25 cellular contexts compared by ENCODE assay signal in genomic region chr9:126131066-126132010, GRCh38.
DNase-seq lines count a peak whose midpoint lies in the region; ATAC-seq and TF ChIP-seq lines count a peak whose summit lies in the region.
"Had no signal": no experiment of that assay in that cellular context is flagged by ENCODE, and none has a peak within 500 bp of the region (broad histone marks: within the 10 kb centered on the region; RNA-seq: fewer than 3 reads in every experiment).

No MANE protein-coding gene starts in this region.

- peak; percentile 35 for DNase-seq in activated CD8-positive, alpha-beta memory T cell treated with anti-CD3 and anti-CD28 coated beads for 24 hours
- no peak for DNase-seq in activated CD8-positive, alpha-beta memory T cell treated with anti-CD3 and anti-CD28 coated beads, Interleukin-2, amount 50 U/mL, for 4 hours
- DNase-seq in activated CD8-positive, alpha-beta memory T cell treated with anti-CD3 and anti-CD28 coated beads, Interleukin-2, amount 10 ng/mL, durations not matched to agents 7 days and 5 days = peak; percentile 36
- DNase-seq in mesenteric fat pad (ENCODE audit: low spot score) = peak; percentile 69
- DNase-seq in testis = peak; percentile 4
- DNase-seq in Right ventricle myocardium inferior (ENCODE audit: missing footprints) = no peak
- DNase-seq in tibial artery = no peak
- DNase-seq: activated CD4-positive, CD25-positive, alpha-beta regulatory T cell; activated gamma-delta T cell treated with Interleukin-2 at 50 U/mL for 16 hours; C1 segment of cervical spinal cord; Calu3; caudate nucleus; DND-41; IMR-90; left colon; mesenchymal stem cell; NCI-H187 treated with DMSO at 0.1 percent for 48 hours; NCI-H748 treated with DMSO at 0.1 percent for 48 hours; nucleus accumbens; upper lobe of right lung had no signal

- H3K9me3 Mint-ChIP-seq in activated CD8-positive, alpha-beta memory T cell treated with anti-CD3 and anti-CD28 coated beads, Interleukin-2, amount 10 ng/mL, durations not matched to agents 7 days and 5 days (ENCODE audit: low read depth) = no peaks in the 10 kb centered on the region

- H3K27me3 ChIP-seq in testis (no peaks in the 10 kb centered on the region), tibial artery (peaks cover 0 to 28% of the 10 kb centered on the region in 2 donors)
- H3K27me3 ChIP-seq: gastroesophageal sphincter had no signal

- no peaks in the 10 kb centered on the region for H3K4me1 Mint-ChIP-seq in activated CD8-positive, alpha-beta memory T cell treated with anti-CD3 and anti-CD28 coated beads, Interleukin-2, amount 10 ng/mL, durations not matched to agents 7 days and 5 days

- no peak for TF ChIP-seq CTCF in testis (IDR thresholded peaks at IDR 0.05)
- TF ChIP-seq CTCF in tibial artery (IDR thresholded peaks at IDR 0.05) = no peak

- no peak for TF ChIP-seq POLR2A in testis (IDR thresholded peaks at IDR 0.05)

- H3K27ac Mint-ChIP-seq in activated CD8-positive, alpha-beta memory T cell treated with anti-CD3 and anti-CD28 coated beads, Interleukin-2, amount 10 ng/mL, durations not matched to agents 7 days and 5 days = no peak overlapping the region
- H3K27ac Mint-ChIP-seq: dendritic cell treated with granulocyte-macrophage colony-stimulating factor and Interleukin-4, amounts not matched to agents 40 ng/mL and 50 ng/mL, for 4 days had no signal

- H3K4me1 ChIP-seq in testis = peaks cover 3% of the 10 kb centered on the region
- H3K4me1 ChIP-seq in tibial artery = no peaks in the 10 kb centered on the region
- H3K4me1 ChIP-seq: upper lobe of right lung had no signal

- intact Hi-C loops in testis (cut with DNase I; ENCODE audit: low total_unique reads) = no loop called here
- intact Hi-C loops in Right ventricle myocardium inferior (cut with DNase I) = no loop called here
- intact Hi-C loops in tibial artery (cut with DNase I; ENCODE audit: low total_unique reads) = no loop called here

- no peak overlapping the region for H3K27ac ChIP-seq in testis
- no peak overlapping the region for H3K27ac ChIP-seq in tibial artery
- H3K27ac ChIP-seq: gastroesophageal sphincter, hepatocyte, upper lobe of right lung had no signal

- no peaks in the 10 kb centered on the region for H3K36me3 Mint-ChIP-seq in activated CD8-positive, alpha-beta memory T cell treated with anti-CD3 and anti-CD28 coated beads, Interleukin-2, amount 10 ng/mL, durations not matched to agents 7 days and 5 days

- 88 to 89% methylated on average over 13 to 16 of the region's 16 CpGs for WGBS in testis, 2 donors

- no peak overlapping the region for H3K4me3 ChIP-seq in testis
- no peak overlapping the region for H3K4me3 ChIP-seq in tibial artery
- H3K4me3 ChIP-seq: gastroesophageal sphincter, hepatocyte, smooth muscle cell, upper lobe of right lung had no signal

- H3K36me3 ChIP-seq in testis (ENCODE audit: low read depth, missing control alignments) (no peaks in the 10 kb centered on the region), tibial artery (no peaks in the 10 kb centered on the region)
- H3K36me3 ChIP-seq: gastroesophageal sphincter, upper lobe of right lung had no signal

- H3K4me3 Mint-ChIP-seq in activated CD8-positive, alpha-beta memory T cell treated with anti-CD3 and anti-CD28 coated beads, Interleukin-2, amount 10 ng/mL, durations not matched to agents 7 days and 5 days = no peak overlapping the region
- H3K4me3 Mint-ChIP-seq: dendritic cell treated with granulocyte-macrophage colony-stimulating factor and Interleukin-4, amounts not matched to agents 40 ng/mL and 50 ng/mL, for 4 days had no signal

- no peak for ATAC-seq in activated CD8-positive, alpha-beta memory T cell treated with anti-CD3 and anti-CD28 coated beads, Interleukin-2, amount 10 ng/mL, durations not matched to agents 7 days and 5 days
- ATAC-seq in Right ventricle myocardium inferior (no peak), HG02678 (IDR thresholded peaks at IDR 0.05; ENCODE audit: unreplicated experiment) (no peak)
- ATAC-seq: gastroesophageal sphincter, left colon, upper lobe of right lung had no signal

- CTCF ChIA-PET in activated CD8-positive, alpha-beta memory T cell treated with anti-CD3 and anti-CD28 coated beads, Interleukin-2, amount 10 ng/mL, durations not matched to agents 7 days and 5 days (lab: Charles Lee) = interaction anchor here (0.6 kb wide), 1 partner anchor 1349 kb away, joined by 3 read pairs; no protein-coding TSS in a partner anchor

- H3K9me3 ChIP-seq in testis (no peaks in the 10 kb centered on the region), tibial artery (peaks cover 0 to 4% (median 0%) of the 10 kb centered on the region in 3 donors)
- H3K9me3 ChIP-seq: gastroesophageal sphincter, upper lobe of right lung had no signal

- peaks cover 25% of the 10 kb centered on the region for H3K27me3 Mint-ChIP-seq in activated CD8-positive, alpha-beta memory T cell treated with anti-CD3 and anti-CD28 coated beads, Interleukin-2, amount 10 ng/mL, durations not matched to agents 7 days and 5 days

Comparison
In these comparisons a context has a peak if more than half of its experiments do, and no peak if none do; other contexts are left out.
1. DNase-seq: peak in activated CD8-positive, alpha-beta memory T cell treated with anti-CD3 and anti-CD28 coated beads for 24 hours (single experiment), activated CD8-positive, alpha-beta memory T cell treated with anti-CD3 and anti-CD28 coated beads, Interleukin-2, amount 10 ng/mL, durations not matched to agents 7 days and 5 days (single experiment), mesenteric fat pad (single experiment) and testis (single experiment); none in activated CD8-positive, alpha-beta memory T cell treated with anti-CD3 and anti-CD28 coated beads, Interleukin-2, amount 50 U/mL, for 4 hours (single experiment), Right ventricle myocardium inferior (single experiment) and tibial artery (0 of 2).